In genomic region chr1:7669559-7670208, GRCh38 we compare ENCODE assay signal across 8 cellular contexts.
A peak's percentile ranks its signal among the peaks of the same experiment; 100 is the strongest.
DNase-seq lines count a peak whose midpoint lies in the region; ATAC-seq and TF ChIP-seq lines count a peak whose summit lies in the region.

No MANE protein-coding gene starts in this region.

- no peak overlapping the region for H3K4me3 Mint-ChIP-seq in CD8-positive, alpha-beta T cell
- no peak overlapping the region for H3K4me3 Mint-ChIP-seq in activated naive CD4-positive, alpha-beta T cell treated with anti-CD3 and anti-CD28 coated beads for 36 hours

- no peak overlapping the region for H3K27ac ChIP-seq in CD8-positive, alpha-beta T cell (ENCODE audit: low read depth, low read length)
- H3K27ac ChIP-seq in HL-60 (replicated peaks) (no peak overlapping the region), RWPE2 (ENCODE audit: poor library complexity, severe bottlenecking) (no peak overlapping the region), parathyroid adenoma (no peak overlapping the region), aorta (ENCODE audit: low read depth in 1 of 2, low read length in 2 of 2) (no peak overlapping the region)

- peak overlapping the region; percentile 28 for H2AFZ ChIP-seq in parathyroid adenoma

- CTCF ChIA-PET in CD8-positive, alpha-beta T cell (lab: Charles Lee), result interaction anchor here (0.6 to 16.6 kb wide), 22 partner anchors 10 to 238 kb away, joined by 3 to 447 read pairs (median 4); no protein-coding TSS in a partner anchor
- CTCF ChIA-PET in activated naive CD4-positive, alpha-beta T cell treated with anti-CD3 and anti-CD28 coated beads for 36 hours (lab: Charles Lee), result interaction anchor here (0.6 to 14.9 kb wide), 22 partner anchors 12 to 588 kb away, joined by 3 to 368 read pairs (median 5); no protein-coding TSS in a partner anchor

- ATAC-seq in CD8-positive, alpha-beta T cell, result peak; percentile 76
- ATAC-seq in RWPE2 (ENCODE audit: low read depth) (peak; percentile 65; the same call in 2 of the 3 replicates), Right ventricle myocardium superior (ENCODE audit: poor library complexity) (peak; percentile 65), aorta (ENCODE audit: low FRiP score) (peak; percentile 61), HG03039 (IDR thresholded peaks at IDR 0.05; ENCODE audit: unreplicated experiment) (no peak)

- peaks cover 2% of the 10 kb centered on the region for H3K27me3 Mint-ChIP-seq in CD8-positive, alpha-beta T cell (ENCODE audit: low read depth)
- H3K27me3 Mint-ChIP-seq in activated naive CD4-positive, alpha-beta T cell treated with anti-CD3 and anti-CD28 coated beads for 36 hours (ENCODE audit: low read depth), result peaks cover 3% of the 10 kb centered on the region

- POLR2A ChIA-PET in CD8-positive, alpha-beta T cell (lab: Charles Lee), result interaction anchor here (1.8 kb wide), 1 partner anchor 83 kb away, joined by 8 read pairs; no protein-coding TSS in a partner anchor

- H3K4me2 ChIP-seq in parathyroid adenoma (ENCODE audit: low read length), result no peak overlapping the region

- peaks cover 15% of the 10 kb centered on the region for H3K4me1 Mint-ChIP-seq in CD8-positive, alpha-beta T cell (ENCODE audit: low read depth)
- peaks cover 1% of the 10 kb centered on the region for H3K4me1 Mint-ChIP-seq in activated naive CD4-positive, alpha-beta T cell treated with anti-CD3 and anti-CD28 coated beads for 36 hours (ENCODE audit: low read depth)

- H3K36me3 Mint-ChIP-seq in CD8-positive, alpha-beta T cell, result no peaks in the 10 kb centered on the region
- H3K36me3 Mint-ChIP-seq in activated naive CD4-positive, alpha-beta T cell treated with anti-CD3 and anti-CD28 coated beads for 36 hours (ENCODE audit: low read depth), result no peaks in the 10 kb centered on the region

- H3K9ac ChIP-seq in parathyroid adenoma, result no peak overlapping the region

- peaks cover 5% of the 10 kb centered on the region for H3K4me1 ChIP-seq in CD8-positive, alpha-beta T cell (ENCODE audit: insufficient read depth, low read length)
- H3K4me1 ChIP-seq in RWPE2 (ENCODE audit: insufficient read depth, poor library complexity, severe bottlenecking) (no peaks in the 10 kb centered on the region), parathyroid adenoma (no peaks in the 10 kb centered on the region), aorta (ENCODE audit: control insufficient read depth in 1 of 2, insufficient read depth in 2 of 2, low read length in 2 of 2) (no peaks in the 10 kb centered on the region)

- H3K36me3 ChIP-seq in CD8-positive, alpha-beta T cell (ENCODE audit: insufficient read depth, low read length), result no peaks in the 10 kb centered on the region
- H3K36me3 ChIP-seq in RWPE2 (ENCODE audit: low read depth), result no peaks in the 10 kb centered on the region
- no peaks in the 10 kb centered on the region for H3K36me3 ChIP-seq in parathyroid adenoma (ENCODE audit: control insufficient read depth, insufficient read depth, low read length)
- no peaks in the 10 kb centered on the region for H3K36me3 ChIP-seq in aorta (ENCODE audit: control insufficient read depth in 1 of 2, insufficient read depth in 2 of 2, low read length in 1 of 2)

- peak overlapping the region; percentile 35 for H3K4me3 ChIP-seq in CD8-positive, alpha-beta T cell (ENCODE audit: low read depth, low read length)
- H3K4me3 ChIP-seq in HL-60 (replicated peaks; ENCODE audit: insufficient read depth, low read length), result no peak overlapping the region
- no peak overlapping the region for H3K4me3 ChIP-seq in RWPE2 (ENCODE audit: severe bottlenecking)
- H3K4me3 ChIP-seq in parathyroid adenoma (ENCODE audit: low read depth, low read length), result no peak overlapping the region
- no peak overlapping the region for H3K4me3 ChIP-seq in aorta (ENCODE audit: low read length in 2 of 2)

- H3K9me3 Mint-ChIP-seq in CD8-positive, alpha-beta T cell, result no peaks in the 10 kb centered on the region
- H3K9me3 Mint-ChIP-seq in activated naive CD4-positive, alpha-beta T cell treated with anti-CD3 and anti-CD28 coated beads for 36 hours, result no peaks in the 10 kb centered on the region

- WGBS in aorta, 2 donors, result 18% methylated on average over 15 to 17 of the region's 17 CpGs

- no peaks in the 10 kb centered on the region for H3K9me3 ChIP-seq in CD8-positive, alpha-beta T cell (ENCODE audit: low read length)
- no peaks in the 10 kb centered on the region for H3K9me3 ChIP-seq in RWPE2 (ENCODE audit: severe bottlenecking)
- H3K9me3 ChIP-seq in parathyroid adenoma (ENCODE audit: control insufficient read depth, low read length), result no peaks in the 10 kb centered on the region
- no peaks in the 10 kb centered on the region for H3K9me3 ChIP-seq in aorta (ENCODE audit: control insufficient read depth, low read length)

- peak; percentile 69 for TF ChIP-seq CTCF in CD8-positive, alpha-beta T cell (IDR thresholded peaks at IDR 0.05)
- TF ChIP-seq CTCF in HL-60 (IDR thresholded peaks at IDR 0.05; ENCODE audit: insufficient read depth, low read length) (peak; percentile 85), RWPE2 (IDR thresholded peaks at IDR 0.05; ENCODE audit: poor library complexity, severe bottlenecking) (peak; percentile 82), parathyroid adenoma (IDR thresholded peaks at IDR 0.05) (peak; percentile 57)

- no peaks in the 10 kb centered on the region for H3K79me2 ChIP-seq in parathyroid adenoma

- no peak overlapping the region for H3K27ac Mint-ChIP-seq in CD8-positive, alpha-beta T cell
- H3K27ac Mint-ChIP-seq in activated naive CD4-positive, alpha-beta T cell treated with anti-CD3 and anti-CD28 coated beads for 36 hours, result no peak overlapping the region

- no peaks in the 10 kb centered on the region for H3K27me3 ChIP-seq in CD8-positive, alpha-beta T cell (ENCODE audit: insufficient read depth, low read length)
- no peaks in the 10 kb centered on the region for H3K27me3 ChIP-seq in HL-60 (ENCODE audit: insufficient read depth, poor library complexity, severe bottlenecking)
- H3K27me3 ChIP-seq in RWPE2 (ENCODE audit: insufficient read depth, poor library complexity, severe bottlenecking), result no peaks in the 10 kb centered on the region
- no peaks in the 10 kb centered on the region for H3K27me3 ChIP-seq in parathyroid adenoma (ENCODE audit: control insufficient read depth, insufficient read depth, low read length)
- H3K27me3 ChIP-seq in aorta (ENCODE audit: control insufficient read depth in 1 of 2, insufficient read depth in 2 of 2, low read length in 1 of 2), result no peaks in the 10 kb centered on the region

- DNase-seq in CD8-positive, alpha-beta T cell, result peak; percentile 29 to 73 (median 57)
- DNase-seq in HL-60 (ENCODE audit: low read depth in 1 of 2, low spot score in 1 of 2) (peak; percentile 14 to 23), RWPE2 (ENCODE audit: low spot score) (no peak), Right ventricle myocardium superior (peak; percentile 61), aorta (no peak)
- DNase-seq in activated naive CD4-positive, alpha-beta T cell treated with anti-CD3 and anti-CD28 coated beads for 36 hours, result peak; percentile 60

- intact Hi-C loops in CD8-positive, alpha-beta T cell (cut with DNase I, micrococcal nuclease), result loop anchor here (2.0 to 10.0 kb wide), 3 partner anchors 35 to 675 kb away; no protein-coding TSS in a partner anchor
- intact Hi-C loops in activated naive CD4-positive, alpha-beta T cell treated with anti-CD3 and anti-CD28 coated beads for 36 hours (cut with micrococcal nuclease), result no loop called here
- intact Hi-C loops in Right ventricle myocardium superior (cut with DNase I) (loop anchor here (5.0 kb wide), 1 partner anchor 238 kb away; no protein-coding TSS in a partner anchor), aorta (cut with DNase I) (loop anchor here (5.0 kb wide), 1 partner anchor 233 kb away; no protein-coding TSS in a partner anchor)

Comparison
In these comparisons a context has a peak if more than half of its experiments do, and no peak if none do; other contexts are left out.
1. DNase-seq: peak in CD8-positive, alpha-beta T cell (7 of 7), HL-60 (2 of 2), activated naive CD4-positive, alpha-beta T cell treated with anti-CD3 and anti-CD28 coated beads for 36 hours (single experiment) and Right ventricle myocardium superior (single experiment); none in RWPE2 (single experiment) and aorta (0 of 2).
2. Peak in every context shown above with its lines, with median percentiles within 50 percentile points of each other: CTCF ChIP-seq.